Comparison of ENCODE assay signal across 9 cellular contexts in the genomic region with DNA sequence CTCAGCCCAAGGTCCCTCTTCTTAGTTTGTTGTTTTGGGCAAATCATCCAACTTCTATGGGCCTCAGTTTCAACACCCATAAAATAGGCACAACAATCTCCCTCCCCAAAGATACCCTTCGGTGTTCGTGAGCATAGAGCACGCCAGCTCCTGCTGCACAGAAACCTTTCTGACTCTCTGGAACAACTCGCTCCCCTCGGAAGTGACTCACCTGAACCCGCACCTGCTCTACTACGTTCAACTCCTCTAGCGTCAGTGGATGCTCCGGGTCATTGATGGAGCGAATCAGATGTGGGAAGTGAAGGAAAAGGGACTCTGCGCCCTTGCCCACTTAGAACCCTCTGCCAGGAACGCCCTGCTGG. TPM values are rescaled to one million over a fixed set of nuclear protein-coding genes. Genes with fewer than 3 reads are reported as not detected.
DNase-seq lines count a peak whose midpoint lies in the region; TF ChIP-seq lines count a peak whose summit lies in the region.
"Had no signal": no experiment of that assay in that cellular context is flagged by ENCODE, and none has a peak within 500 bp of the region (broad histone marks: within the 10 kb centered on the region; RNA-seq: fewer than 3 reads in every experiment).

No MANE protein-coding gene starts in this region.

- peaks cover 16% of the 10 kb centered on the region for H3K23me2 ChIP-seq in H9 (ENCODE audit: insufficient read length, low read depth, low read length, poor library complexity, severe bottlenecking)

- intact Hi-C loops in uterus (cut with DNase I; ENCODE audit: low total_unique reads) = no loop called here
- intact Hi-C loops in posterior vena cava (cut with DNase I) = loop anchor here in 1 of 2 donors (5.0 kb wide), 1 partner anchor 36 kb away; no protein-coding TSS in a partner anchor

- no peaks in the 10 kb centered on the region for H3K79me1 ChIP-seq in H9 (ENCODE audit: insufficient read depth, low read depth, low read length, poor library complexity, severe bottlenecking)
- H3K79me1 ChIP-seq in neuronal stem cell (ENCODE audit: low read depth, low read length) = peaks cover 16% of the 10 kb centered on the region

- H3K36me3 Mint-ChIP-seq in H9 (ENCODE audit: insufficient read depth in 1 of 3, low read depth in 3 of 3) = peaks cover 5 to 20% (median 6%) of the 10 kb centered on the region in 3 experiments

- H3K56ac ChIP-seq in H9 (ENCODE audit: insufficient read length, low read depth, low read length) = no peak overlapping the region

- TF ChIP-seq POLR2A in uterus (IDR thresholded peaks at IDR 0.05) = no peak

- no peak overlapping the region for H2BK15ac ChIP-seq in H9 (ENCODE audit: low read depth, low read length)
- H2BK15ac ChIP-seq in neuronal stem cell (ENCODE audit: low read length) = no peak overlapping the region

- no peak overlapping the region for H3T11ph ChIP-seq in H9 (ENCODE audit: low read length)

- peak overlapping the region; percentile 18 to 95 (median 79); a peak in 4 of 7 replicates for H3K27ac Mint-ChIP-seq in H9

- no peak overlapping the region for H2BK12ac ChIP-seq in H9 (ENCODE audit: insufficient read length, low read depth, low read length)
- no peak overlapping the region for H2BK12ac ChIP-seq in neuronal stem cell (ENCODE audit: low read length)

- H3K14ac ChIP-seq in H9 (ENCODE audit: insufficient read depth, low read length) (no peak overlapping the region), neuronal stem cell (ENCODE audit: low read length) (no peak overlapping the region)

- no peak overlapping the region for H3K18ac ChIP-seq in H9 (ENCODE audit: insufficient read length, low read depth, low read length)
- H3K18ac ChIP-seq in neuronal stem cell (ENCODE audit: low read length) = peak overlapping the region; percentile 94

- H3K4me1 Mint-ChIP-seq in H9 = peaks cover 13 to 27% of the 10 kb centered on the region in 2 experiments

- no peak overlapping the region for H2BK20ac ChIP-seq in H9 (ENCODE audit: low read depth, low read length, poor library complexity, severe bottlenecking)

- DNase-seq in ACHN (peak; percentile 69), H9 (no peak), SW480 (ENCODE audit: low spot score) (peak; percentile 58), neuronal stem cell (ENCODE audit: low spot score) (no peak), uterus (no peak), posterior vena cava (ENCODE audit: low spot score) (no peak), middle frontal gyrus (ENCODE audit: extremely low spot score, low spot score) (no peak)

- TF ChIP-seq CTCF in H9 (conservative IDR thresholded peaks at IDR 0.05) = no peak
- no peak for TF ChIP-seq CTCF in uterus (IDR thresholded peaks at IDR 0.05)

- peak overlapping the region; percentile 62 for H3K4me3 ChIP-seq in ectodermal cell (ENCODE audit: insufficient read depth, low read depth, low read length)
- peak overlapping the region; percentile 90 to 99 for H3K4me3 ChIP-seq in neuronal stem cell (ENCODE audit: low read length in 2 of 2)
- H3K4me3 ChIP-seq in uterus = peak overlapping the region; percentile 78 to 94

- H4K5ac ChIP-seq in H9 (ENCODE audit: insufficient read length, low read depth, low read length) = no peak overlapping the region

- H3K36me3 ChIP-seq in ectodermal cell (ENCODE audit: control insufficient read depth, insufficient read depth, low read length) (no peaks in the 10 kb centered on the region), neuronal stem cell (replicated peaks in 1 of 2; ENCODE audit: control insufficient read depth in 2 of 2, insufficient read depth in 2 of 2, low read length in 2 of 2) (peaks cover 4 to 41% of the 10 kb centered on the region in 2 donors), uterus (no peaks in the 10 kb centered on the region)

- in situ Hi-C loops in ACHN (cut with HindIII; ENCODE audit: low pct_ligation_motif_present, low pct_unique_long_range_greater_than_20kb, low sequenced_read_pairs) = no loop called here

- H2BK120ac ChIP-seq in H9 (ENCODE audit: low read depth, low read length, poor library complexity, severe bottlenecking) = no peak overlapping the region
- no peak overlapping the region for H2BK120ac ChIP-seq in neuronal stem cell (ENCODE audit: low read depth, low read length)

- H3K9me3 ChIP-seq in H9 (ENCODE audit: control insufficient read depth, low read depth, low read length) (no peaks in the 10 kb centered on the region), ectodermal cell (ENCODE audit: control insufficient read depth, low read length) (no peaks in the 10 kb centered on the region), neuronal stem cell (replicated peaks in 1 of 2; ENCODE audit: control insufficient read depth in 2 of 2, insufficient read depth in 1 of 2, low read depth in 1 of 2, low read length in 2 of 2) (no peaks in the 10 kb centered on the region), uterus (no peaks in the 10 kb centered on the region)

- H2AFZ ChIP-seq in H9 (ENCODE audit: low read length) (no peak overlapping the region), neuronal stem cell (ENCODE audit: low read length) (peak overlapping the region; percentile 94)

- H3K4me1 ChIP-seq in H9 (ENCODE audit: insufficient read depth, low read length) (no peaks in the 10 kb centered on the region), ectodermal cell (ENCODE audit: control insufficient read depth, insufficient read depth, low read length) (peaks cover 7% of the 10 kb centered on the region), neuronal stem cell (ENCODE audit: control insufficient read depth in 2 of 2, insufficient read depth in 1 of 2, low read depth in 1 of 2, low read length in 2 of 2) (peaks cover 9% of the 10 kb centered on the region in 2 donors), uterus (peaks cover 0 to 29% of the 10 kb centered on the region in 2 donors)

- H2AK5ac ChIP-seq in H9 (ENCODE audit: insufficient read length, low read length) (no peak overlapping the region), neuronal stem cell (ENCODE audit: low read depth, low read length) (peak overlapping the region; percentile 48)

- H4K91ac ChIP-seq in H9 (ENCODE audit: insufficient read length, low read depth, low read length) (no peak overlapping the region), neuronal stem cell (ENCODE audit: low read depth, low read length, poor library complexity) (no peak overlapping the region)

- no peaks in the 10 kb centered on the region for H3K9me3 Mint-ChIP-seq in H9

- H2BK5ac ChIP-seq in H9 (ENCODE audit: insufficient read length, low read length) (no peak overlapping the region), neuronal stem cell (ENCODE audit: low read length) (peak overlapping the region; percentile 70)

- H3K4me2 ChIP-seq in H9 (ENCODE audit: insufficient read depth, insufficient read length, low read length) (peak overlapping the region; percentile 95), neuronal stem cell (ENCODE audit: insufficient read depth, low read length, poor library complexity, severe bottlenecking) (peak overlapping the region; percentile 78)

- H3K4ac ChIP-seq in H9 (ENCODE audit: low read depth, low read length) (no peak overlapping the region), neuronal stem cell (ENCODE audit: low read length) (no peak overlapping the region)

- H3K27me3 ChIP-seq in H9 (ENCODE audit: insufficient read depth, low read length) (no peaks in the 10 kb centered on the region), ectodermal cell (ENCODE audit: control insufficient read depth, insufficient read depth, low read length, poor library complexity, severe bottlenecking) (no peaks in the 10 kb centered on the region), neuronal stem cell (ENCODE audit: control insufficient read depth in 3 of 3, insufficient read depth in 3 of 3, low read depth in 1 of 3, low read length in 3 of 3) (no peaks in the 10 kb centered on the region), uterus (no peaks in the 10 kb centered on the region)

- H3K23ac ChIP-seq in H9 (ENCODE audit: insufficient read length, low read depth, low read length) = no peak overlapping the region
- H3K23ac ChIP-seq in neuronal stem cell (ENCODE audit: low read depth, low read length, poor library complexity) = peak overlapping the region; percentile 98

- peak overlapping the region; percentile 66 for H3K9ac ChIP-seq in H9 (ENCODE audit: extremely low read depth, insufficient read length, low read length)
- H3K9ac ChIP-seq in neuronal stem cell (ENCODE audit: low read depth, low read length, poor library complexity) = peak overlapping the region; percentile 99

- no peak overlapping the region for H4K8ac ChIP-seq in H9 (replicated peaks; ENCODE audit: insufficient read length, low read depth, low read length)
- H4K8ac ChIP-seq in neuronal stem cell (ENCODE audit: low read depth, low read length) = no peak overlapping the region

- no peak overlapping the region for H3K27ac ChIP-seq in H9 (ENCODE audit: insufficient read length, low read depth, low read length)
- H3K27ac ChIP-seq in ectodermal cell (ENCODE audit: insufficient read depth, low read depth, low read length, poor library complexity, severe bottlenecking) = no peak overlapping the region
- H3K27ac ChIP-seq in neuronal stem cell (replicated peaks; ENCODE audit: low read length) = no peak overlapping the region
- peak overlapping the region; percentile 91 to 93 for H3K27ac ChIP-seq in uterus

- no peaks in the 10 kb centered on the region for H4K20me1 ChIP-seq in H9 (ENCODE audit: control insufficient read depth, insufficient read depth, insufficient read length)

- peak overlapping the region; percentile 96 to 97 for H3K4me3 Mint-ChIP-seq in H9

- no peaks in the 10 kb centered on the region for H3K79me2 ChIP-seq in H9 (ENCODE audit: insufficient read depth, low read length)

- no peaks in the 10 kb centered on the region for H3K27me3 Mint-ChIP-seq in H9 (ENCODE audit: low read depth)

- no CpG with 5 or more reads among the region's 12 CpGs for WGBS in H9 (ENCODE audit: extremely low coverage, insufficient read length, low lambda C conversion rate)
- 3 to 6% methylated on average over 12 of the region's 12 CpGs for WGBS in ectodermal cell, 2 experiments
- WGBS in neuronal stem cell (ENCODE audit: extremely low coverage in 2 of 2, insufficient read length in 2 of 2, insufficient replicate concordance in 1 of 2), 2 donors = no CpG with 5 or more reads among the region's 12 CpGs

RNA-seq across cellular contexts. Expression of a gene that starts 0.4 kb away (rescaled TPM):
- total RNA-seq in H9 (2021) (83.0 and 85.7 TPM in 2 replicates), uterus (10 to 100 TPM; 15.9 to 76.8 (median 74.2) TPM), posterior vena cava (10 to 100 TPM; 53.0 to 60.3 TPM)
- polyA plus RNA-seq in ectodermal cell (2013, experiment 1 of 4) = 80.2 TPM
- 75.7 TPM for polyA plus RNA-seq in ectodermal cell (2013, experiment 2 of 4)
- polyA plus RNA-seq in ectodermal cell (2013, experiment 3 of 4) = 67.4 TPM
- polyA plus RNA-seq in ectodermal cell (2013, experiment 4 of 4) = 84.1 TPM
- 93.4 TPM for polyA plus RNA-seq in neuronal stem cell (2013, experiment 1 of 2)
- 91.2 TPM for polyA plus RNA-seq in neuronal stem cell (2013, experiment 2 of 2)

RNA-seq across cellular contexts. Expression of a gene that starts 1.6 kb away (rescaled TPM):
- total RNA-seq in H9 (2021) = 25.8 and 28.2 TPM in 2 replicates
- polyA plus RNA-seq in ectodermal cell (2013, experiment 1 of 4) = 18.8 TPM
- polyA plus RNA-seq in ectodermal cell (2013, experiment 2 of 4) = 22.4 TPM
- 15.6 TPM for polyA plus RNA-seq in ectodermal cell (2013, experiment 3 of 4)
- polyA plus RNA-seq in ectodermal cell (2013, experiment 4 of 4) = 15.7 TPM
- polyA plus RNA-seq in neuronal stem cell (2013, experiment 1 of 2) = 14.6 TPM
- polyA plus RNA-seq in neuronal stem cell (2013, experiment 2 of 2) = 15.0 TPM
- total RNA-seq in uterus = 10 to 100 TPM; 15.0 to 51.0 (median 26.0) TPM
- total RNA-seq in posterior vena cava = 10 to 100 TPM; 26.7 to 31.3 TPM

RNA-seq across cellular contexts. Expression of a gene that starts 8.4 kb away (rescaled TPM):
- total RNA-seq in H9 (2021) (0.44 and 0.72 TPM in 2 replicates), uterus (10 to 100 TPM in 3 of 4 donors, 1 to 10 TPM in 1; 7.5 to 32.8 (median 18.8) TPM), posterior vena cava (10 to 100 TPM in 1 of 2 donors, 1 to 10 TPM in 1; 8.2 to 11.6 TPM)
- 0.56 TPM for polyA plus RNA-seq in ectodermal cell (2013, experiment 1 of 4)
- polyA plus RNA-seq in ectodermal cell (2013, experiment 2 of 4) = 0.52 TPM
- 0.48 TPM for polyA plus RNA-seq in ectodermal cell (2013, experiment 3 of 4)
- 0.41 TPM for polyA plus RNA-seq in ectodermal cell (2013, experiment 4 of 4)
- 0.32 TPM for polyA plus RNA-seq in neuronal stem cell (2013, experiment 1 of 2)
- polyA plus RNA-seq in neuronal stem cell (2013, experiment 2 of 2) = 0.30 TPM

RNA-seq across cellular contexts. Expression of a gene that starts 15.1 kb away (rescaled TPM):
- total RNA-seq in H9 (2021) = not detected in 2 replicates
- polyA plus RNA-seq in ectodermal cell (2013, experiment 1 of 4) = not detected
- not detected for polyA plus RNA-seq in ectodermal cell (2013, experiment 2 of 4)
- polyA plus RNA-seq in ectodermal cell (2013, experiment 3 of 4) = not detected
- polyA plus RNA-seq in ectodermal cell (2013, experiment 4 of 4) = not detected
- polyA plus RNA-seq in neuronal stem cell (2013, experiment 1 of 2) = not detected
- polyA plus RNA-seq in neuronal stem cell (2013, experiment 2 of 2) = not detected
- total RNA-seq in uterus = 10 to 100 TPM in 1 of 4 donors, not detected in 3; 12.6 TPM
- total RNA-seq in posterior vena cava = not detected
- total RNA-seq: pulmonary artery endothelial cell had no signal

RNA-seq across cellular contexts. Expression of a gene that starts 27.3 kb away (rescaled TPM):
- 3.4 and 3.7 TPM in 2 replicates for total RNA-seq in H9 (2021)
- polyA plus RNA-seq in ectodermal cell (2013, experiment 1 of 4) = 12.7 TPM
- 10.5 TPM for polyA plus RNA-seq in ectodermal cell (2013, experiment 2 of 4)
- 10.8 TPM for polyA plus RNA-seq in ectodermal cell (2013, experiment 3 of 4)
- polyA plus RNA-seq in ectodermal cell (2013, experiment 4 of 4) = 8.7 TPM
- polyA plus RNA-seq in neuronal stem cell (2013, experiment 1 of 2) = 2.4 TPM
- 2.5 TPM for polyA plus RNA-seq in neuronal stem cell (2013, experiment 2 of 2)
- total RNA-seq in uterus = 1 to 10 TPM in 2 of 4 donors, under 1 TPM in 2; 0.51 to 2.8 (median 0.86) TPM
- total RNA-seq in posterior vena cava = 1 to 10 TPM in 1 of 2 donors, under 1 TPM in 1; 0.10 to 1.3 TPM
- total RNA-seq: pulmonary artery endothelial cell had no signal

Comparison
In these comparisons a context has a peak if more than half of its experiments do, and no peak if none do; other contexts are left out.
1. DNase-seq: peak in ACHN (single experiment) and SW480 (single experiment); none in H9 (single experiment), neuronal stem cell (single experiment), uterus (0 of 2), posterior vena cava (single experiment) and middle frontal gyrus (single experiment).
2. H3K27ac ChIP-seq: peak in uterus (2 of 2); none in H9 (single experiment), ectodermal cell (single experiment) and neuronal stem cell (single experiment).
3. Peak in every context shown above with its lines, with median percentiles within 50 percentile points of each other: H3K4me3 ChIP-seq.